ENCODE assay signal across 1 cellular context in the genomic region with DNA sequence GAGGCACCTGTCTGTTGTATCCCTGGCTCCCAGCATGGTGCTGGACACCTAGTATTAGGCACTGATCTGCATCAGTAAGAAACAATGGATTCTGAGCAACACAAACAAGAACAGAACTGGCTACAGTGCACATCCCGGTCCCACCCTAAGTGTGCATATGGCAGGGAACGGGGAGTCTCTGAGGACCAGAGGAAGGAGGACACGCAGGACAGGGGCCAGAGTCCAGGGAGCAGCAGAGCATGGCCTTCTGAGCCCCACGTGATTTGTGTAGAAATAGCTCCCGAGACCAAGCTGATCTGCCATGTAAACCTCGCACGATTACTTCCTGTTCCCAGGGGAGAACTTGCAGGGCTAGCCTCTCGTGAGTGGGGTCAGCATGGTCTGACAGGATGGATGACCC.
TF ChIP-seq lines count a peak whose summit lies in the region.

No MANE protein-coding gene starts in this region.

TF ChIP-seq in HepG2, 621 proteins besides CTCF, POLR2A, EP300 and RAD21 (continued from another document and continues in another):
- TF ChIP-seq, protein P1, sequence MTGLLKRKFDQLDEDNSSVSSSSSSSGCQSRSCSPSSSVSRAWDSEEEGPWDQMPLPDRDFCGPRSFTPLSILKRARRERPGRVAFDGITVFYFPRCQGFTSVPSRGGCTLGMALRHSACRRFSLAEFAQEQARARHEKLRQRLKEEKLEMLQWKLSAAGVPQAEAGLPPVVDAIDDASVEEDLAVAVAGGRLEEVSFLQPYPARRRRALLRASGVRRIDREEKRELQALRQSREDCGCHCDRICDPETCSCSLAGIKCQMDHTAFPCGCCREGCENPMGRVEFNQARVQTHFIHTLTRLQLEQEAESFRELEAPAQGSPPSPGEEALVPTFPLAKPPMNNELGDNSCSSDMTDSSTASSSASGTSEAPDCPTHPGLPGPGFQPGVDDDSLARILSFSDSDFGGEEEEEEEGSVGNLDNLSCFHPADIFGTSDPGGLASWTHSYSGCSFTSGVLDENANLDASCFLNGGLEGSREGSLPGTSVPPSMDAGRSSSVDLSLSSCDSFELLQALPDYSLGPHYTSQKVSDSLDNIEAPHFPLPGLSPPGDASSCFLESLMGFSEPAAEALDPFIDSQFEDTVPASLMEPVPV (CRISPR knock-in tag; IDR thresholded peaks at IDR 0.05) = no peak
- TF ChIP-seq, protein P2, sequence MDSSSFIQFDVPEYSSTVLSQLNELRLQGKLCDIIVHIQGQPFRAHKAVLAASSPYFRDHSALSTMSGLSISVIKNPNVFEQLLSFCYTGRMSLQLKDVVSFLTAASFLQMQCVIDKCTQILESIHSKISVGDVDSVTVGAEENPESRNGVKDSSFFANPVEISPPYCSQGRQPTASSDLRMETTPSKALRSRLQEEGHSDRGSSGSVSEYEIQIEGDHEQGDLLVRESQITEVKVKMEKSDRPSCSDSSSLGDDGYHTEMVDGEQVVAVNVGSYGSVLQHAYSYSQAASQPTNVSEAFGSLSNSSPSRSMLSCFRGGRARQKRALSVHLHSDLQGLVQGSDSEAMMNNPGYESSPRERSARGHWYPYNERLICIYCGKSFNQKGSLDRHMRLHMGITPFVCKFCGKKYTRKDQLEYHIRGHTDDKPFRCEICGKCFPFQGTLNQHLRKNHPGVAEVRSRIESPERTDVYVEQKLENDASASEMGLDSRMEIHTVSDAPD (CRISPR knock-in tag; IDR thresholded peaks at IDR 0.05) = no peak
- TF ChIP-seq ELF4 (CRISPR knock-in tag; IDR thresholded peaks at IDR 0.05; ENCODE audit: borderline replicate concordance) (no peak), RXRA (CRISPR knock-in tag; IDR thresholded peaks at IDR 0.05) (peak; percentile 39; the same call in 1 of the 2 replicates), ZMYM4 (CRISPR knock-in tag; IDR thresholded peaks at IDR 0.05) (peak; percentile 42; the same call in 1 of the 2 replicates), ZNF768 (CRISPR knock-in tag; IDR thresholded peaks at IDR 0.05) (no peak), MED1 (CRISPR knock-in tag; IDR thresholded peaks at IDR 0.05) (0 out of 2 replicates have a peak, but pooled peaks have one; percentile 18), ZNF567 (CRISPR knock-in tag; IDR thresholded peaks at IDR 0.05; ENCODE audit: borderline replicate concordance) (no peak), SMC3 (IDR thresholded peaks at IDR 0.05; ENCODE audit: low read length) (no peak), ZNF101 (CRISPR knock-in tag; IDR thresholded peaks at IDR 0.05; ENCODE audit: borderline replicate concordance, low read depth) (no peak), TAF15 (IDR thresholded peaks at IDR 0.05; ENCODE audit: low read depth, low read length, poor library complexity, severe bottlenecking) (no peak), ZNF570 (CRISPR knock-in tag; IDR thresholded peaks at IDR 0.05; ENCODE audit: borderline replicate concordance) (no peak), GABPA (IDR thresholded peaks at IDR 0.05; ENCODE audit: low read depth, low read length) (no peak), GABPA (CRISPR knock-in tag; IDR thresholded peaks at IDR 0.05; ENCODE audit: low read depth) (peak; percentile 59), ZC3H13 (CRISPR knock-in tag; IDR thresholded peaks at IDR 0.05) (no peak), ZNF777 (CRISPR knock-in tag; IDR thresholded peaks at IDR 0.05) (no peak), PHF20 (CRISPR knock-in tag; IDR thresholded peaks at IDR 0.05) (no peak), SIX1 (CRISPR knock-in tag; IDR thresholded peaks at IDR 0.05; ENCODE audit: borderline replicate concordance) (no peak), ZNF3 (CRISPR knock-in tag; IDR thresholded peaks at IDR 0.05) (no peak), ZNF552 (CRISPR knock-in tag; IDR thresholded peaks at IDR 0.05; ENCODE audit: borderline replicate concordance) (no peak), SKI (IDR thresholded peaks at IDR 0.05; ENCODE audit: partially characterized antibody) (no peak), MTA1 (CRISPR knock-in tag; IDR thresholded peaks at IDR 0.05; ENCODE audit: borderline replicate concordance) (peak; percentile 35; the same call in 1 of the 2 replicates), ZNF333 (CRISPR knock-in tag; IDR thresholded peaks at IDR 0.05; ENCODE audit: borderline replicate concordance) (no peak)
- TF ChIP-seq, protein P3, sequence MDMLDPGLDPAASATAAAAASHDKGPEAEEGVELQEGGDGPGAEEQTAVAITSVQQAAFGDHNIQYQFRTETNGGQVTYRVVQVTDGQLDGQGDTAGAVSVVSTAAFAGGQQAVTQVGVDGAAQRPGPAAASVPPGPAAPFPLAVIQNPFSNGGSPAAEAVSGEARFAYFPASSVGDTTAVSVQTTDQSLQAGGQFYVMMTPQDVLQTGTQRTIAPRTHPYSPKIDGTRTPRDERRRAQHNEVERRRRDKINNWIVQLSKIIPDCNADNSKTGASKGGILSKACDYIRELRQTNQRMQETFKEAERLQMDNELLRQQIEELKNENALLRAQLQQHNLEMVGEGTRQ (IDR thresholded peaks at IDR 0.05; ENCODE audit: low read depth, low read length) = peak; percentile 71
- TF ChIP-seq, protein P3 (CRISPR knock-in tag; IDR thresholded peaks at IDR 0.05; ENCODE audit: borderline replicate concordance) = peak; percentile 75; the same call in 1 of the 2 replicates
- TF ChIP-seq, protein P4, sequence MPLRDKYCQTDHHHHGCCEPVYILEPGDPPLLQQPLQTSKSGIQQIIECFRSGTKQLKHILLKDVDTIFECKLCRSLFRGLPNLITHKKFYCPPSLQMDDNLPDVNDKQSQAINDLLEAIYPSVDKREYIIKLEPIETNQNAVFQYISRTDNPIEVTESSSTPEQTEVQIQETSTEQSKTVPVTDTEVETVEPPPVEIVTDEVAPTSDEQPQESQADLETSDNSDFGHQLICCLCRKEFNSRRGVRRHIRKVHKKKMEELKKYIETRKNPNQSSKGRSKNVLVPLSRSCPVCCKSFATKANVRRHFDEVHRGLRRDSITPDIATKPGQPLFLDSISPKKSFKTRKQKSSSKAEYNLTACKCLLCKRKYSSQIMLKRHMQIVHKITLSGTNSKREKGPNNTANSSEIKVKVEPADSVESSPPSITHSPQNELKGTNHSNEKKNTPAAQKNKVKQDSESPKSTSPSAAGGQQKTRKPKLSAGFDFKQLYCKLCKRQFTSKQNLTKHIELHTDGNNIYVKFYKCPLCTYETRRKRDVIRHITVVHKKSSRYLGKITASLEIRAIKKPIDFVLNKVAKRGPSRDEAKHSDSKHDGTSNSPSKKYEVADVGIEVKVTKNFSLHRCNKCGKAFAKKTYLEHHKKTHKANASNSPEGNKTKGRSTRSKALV (CRISPR knock-in tag; IDR thresholded peaks at IDR 0.05) = no peak
- TF ChIP-seq, protein P5, sequence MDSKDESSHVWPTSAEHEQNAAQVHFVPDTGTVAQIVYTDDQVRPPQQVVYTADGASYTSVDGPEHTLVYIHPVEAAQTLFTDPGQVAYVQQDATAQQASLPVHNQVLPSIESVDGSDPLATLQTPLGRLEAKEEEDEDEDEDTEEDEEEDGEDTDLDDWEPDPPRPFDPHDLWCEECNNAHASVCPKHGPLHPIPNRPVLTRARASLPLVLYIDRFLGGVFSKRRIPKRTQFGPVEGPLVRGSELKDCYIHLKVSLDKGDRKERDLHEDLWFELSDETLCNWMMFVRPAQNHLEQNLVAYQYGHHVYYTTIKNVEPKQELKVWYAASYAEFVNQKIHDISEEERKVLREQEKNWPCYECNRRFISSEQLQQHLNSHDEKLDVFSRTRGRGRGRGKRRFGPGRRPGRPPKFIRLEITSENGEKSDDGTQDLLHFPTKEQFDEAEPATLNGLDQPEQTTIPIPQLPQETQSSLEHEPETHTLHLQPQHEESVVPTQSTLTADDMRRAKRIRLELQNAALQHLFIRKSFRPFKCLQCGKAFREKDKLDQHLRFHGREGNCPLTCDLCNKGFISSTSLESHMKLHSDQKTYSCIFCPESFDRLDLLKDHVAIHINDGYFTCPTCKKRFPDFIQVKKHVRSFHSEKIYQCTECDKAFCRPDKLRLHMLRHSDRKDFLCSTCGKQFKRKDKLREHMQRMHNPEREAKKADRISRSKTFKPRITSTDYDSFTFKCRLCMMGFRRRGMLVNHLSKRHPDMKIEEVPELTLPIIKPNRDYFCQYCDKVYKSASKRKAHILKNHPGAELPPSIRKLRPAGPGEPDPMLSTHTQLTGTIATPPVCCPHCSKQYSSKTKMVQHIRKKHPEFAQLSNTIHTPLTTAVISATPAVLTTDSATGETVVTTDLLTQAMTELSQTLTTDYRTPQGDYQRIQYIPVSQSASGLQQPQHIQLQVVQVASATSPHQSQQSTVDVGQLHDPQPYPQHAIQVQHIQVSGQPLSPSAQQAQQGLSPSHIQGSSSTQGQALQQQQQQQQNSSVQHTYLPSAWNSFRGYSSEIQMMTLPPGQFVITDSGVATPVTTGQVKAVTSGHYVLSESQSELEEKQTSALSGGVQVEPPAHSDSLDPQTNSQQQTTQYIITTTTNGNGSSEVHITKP (CRISPR knock-in tag; IDR thresholded peaks at IDR 0.05; ENCODE audit: low read depth) = no peak
- TF ChIP-seq, protein P6, sequence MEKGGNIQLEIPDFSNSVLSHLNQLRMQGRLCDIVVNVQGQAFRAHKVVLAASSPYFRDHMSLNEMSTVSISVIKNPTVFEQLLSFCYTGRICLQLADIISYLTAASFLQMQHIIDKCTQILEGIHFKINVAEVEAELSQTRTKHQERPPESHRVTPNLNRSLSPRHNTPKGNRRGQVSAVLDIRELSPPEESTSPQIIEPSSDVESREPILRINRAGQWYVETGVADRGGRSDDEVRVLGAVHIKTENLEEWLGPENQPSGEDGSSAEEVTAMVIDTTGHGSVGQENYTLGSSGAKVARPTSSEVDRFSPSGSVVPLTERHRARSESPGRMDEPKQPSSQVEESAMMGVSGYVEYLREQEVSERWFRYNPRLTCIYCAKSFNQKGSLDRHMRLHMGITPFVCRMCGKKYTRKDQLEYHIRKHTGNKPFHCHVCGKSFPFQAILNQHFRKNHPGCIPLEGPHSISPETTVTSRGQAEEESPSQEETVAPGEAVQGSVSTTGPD (CRISPR knock-in tag; IDR thresholded peaks at IDR 0.05) = no peak
- TF ChIP-seq, protein P7, sequence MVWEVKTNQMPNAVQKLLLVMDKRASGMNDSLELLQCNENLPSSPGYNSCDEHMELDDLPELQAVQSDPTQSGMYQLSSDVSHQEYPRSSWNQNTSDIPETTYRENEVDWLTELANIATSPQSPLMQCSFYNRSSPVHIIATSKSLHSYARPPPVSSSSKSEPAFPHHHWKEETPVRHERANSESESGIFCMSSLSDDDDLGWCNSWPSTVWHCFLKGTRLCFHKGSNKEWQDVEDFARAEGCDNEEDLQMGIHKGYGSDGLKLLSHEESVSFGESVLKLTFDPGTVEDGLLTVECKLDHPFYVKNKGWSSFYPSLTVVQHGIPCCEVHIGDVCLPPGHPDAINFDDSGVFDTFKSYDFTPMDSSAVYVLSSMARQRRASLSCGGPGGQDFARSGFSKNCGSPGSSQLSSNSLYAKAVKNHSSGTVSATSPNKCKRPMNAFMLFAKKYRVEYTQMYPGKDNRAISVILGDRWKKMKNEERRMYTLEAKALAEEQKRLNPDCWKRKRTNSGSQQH (CRISPR knock-in tag; IDR thresholded peaks at IDR 0.05; ENCODE audit: low read depth) = no peak
- TF ChIP-seq, protein P8, sequence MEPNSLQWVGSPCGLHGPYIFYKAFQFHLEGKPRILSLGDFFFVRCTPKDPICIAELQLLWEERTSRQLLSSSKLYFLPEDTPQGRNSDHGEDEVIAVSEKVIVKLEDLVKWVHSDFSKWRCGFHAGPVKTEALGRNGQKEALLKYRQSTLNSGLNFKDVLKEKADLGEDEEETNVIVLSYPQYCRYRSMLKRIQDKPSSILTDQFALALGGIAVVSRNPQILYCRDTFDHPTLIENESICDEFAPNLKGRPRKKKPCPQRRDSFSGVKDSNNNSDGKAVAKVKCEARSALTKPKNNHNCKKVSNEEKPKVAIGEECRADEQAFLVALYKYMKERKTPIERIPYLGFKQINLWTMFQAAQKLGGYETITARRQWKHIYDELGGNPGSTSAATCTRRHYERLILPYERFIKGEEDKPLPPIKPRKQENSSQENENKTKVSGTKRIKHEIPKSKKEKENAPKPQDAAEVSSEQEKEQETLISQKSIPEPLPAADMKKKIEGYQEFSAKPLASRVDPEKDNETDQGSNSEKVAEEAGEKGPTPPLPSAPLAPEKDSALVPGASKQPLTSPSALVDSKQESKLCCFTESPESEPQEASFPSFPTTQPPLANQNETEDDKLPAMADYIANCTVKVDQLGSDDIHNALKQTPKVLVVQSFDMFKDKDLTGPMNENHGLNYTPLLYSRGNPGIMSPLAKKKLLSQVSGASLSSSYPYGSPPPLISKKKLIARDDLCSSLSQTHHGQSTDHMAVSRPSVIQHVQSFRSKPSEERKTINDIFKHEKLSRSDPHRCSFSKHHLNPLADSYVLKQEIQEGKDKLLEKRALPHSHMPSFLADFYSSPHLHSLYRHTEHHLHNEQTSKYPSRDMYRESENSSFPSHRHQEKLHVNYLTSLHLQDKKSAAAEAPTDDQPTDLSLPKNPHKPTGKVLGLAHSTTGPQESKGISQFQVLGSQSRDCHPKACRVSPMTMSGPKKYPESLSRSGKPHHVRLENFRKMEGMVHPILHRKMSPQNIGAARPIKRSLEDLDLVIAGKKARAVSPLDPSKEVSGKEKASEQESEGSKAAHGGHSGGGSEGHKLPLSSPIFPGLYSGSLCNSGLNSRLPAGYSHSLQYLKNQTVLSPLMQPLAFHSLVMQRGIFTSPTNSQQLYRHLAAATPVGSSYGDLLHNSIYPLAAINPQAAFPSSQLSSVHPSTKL (CRISPR knock-in tag; IDR thresholded peaks at IDR 0.05) = peak; percentile 64; the same call in 1 of the 2 replicates
